In the genomic region with DNA sequence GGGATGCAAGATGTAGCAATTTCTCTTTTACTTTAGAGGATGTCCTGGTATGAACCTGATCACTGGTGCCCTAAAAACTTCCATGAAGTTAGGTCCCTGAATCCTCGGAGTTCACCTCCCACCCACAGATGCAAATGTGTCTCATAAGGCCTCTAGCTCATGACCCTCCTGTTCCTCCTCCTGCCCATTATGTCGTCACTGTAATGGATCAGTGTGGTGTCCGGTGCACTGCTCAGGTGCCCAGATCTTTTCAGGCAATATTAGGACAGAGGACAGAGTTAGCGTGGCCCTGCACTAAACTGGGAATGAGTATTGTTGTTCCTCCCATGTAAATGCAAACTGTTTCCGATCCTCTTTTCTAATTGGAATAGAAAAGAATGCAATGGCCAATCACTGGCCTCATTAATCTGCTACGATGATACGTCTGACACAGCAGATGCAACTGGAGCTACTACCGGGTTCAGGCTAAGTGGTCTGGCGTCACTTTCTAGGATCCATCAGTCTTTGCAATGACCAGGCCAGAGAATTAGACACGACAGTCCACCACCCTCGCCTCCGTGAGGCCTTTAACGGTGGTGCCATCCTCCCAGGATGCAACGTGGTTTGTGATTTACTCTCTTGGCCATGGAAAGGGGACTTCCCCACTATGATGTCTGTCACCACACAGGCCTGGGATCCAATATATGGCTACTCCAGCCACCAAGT, we compare ENCODE assay signal across 1 cellular context.
TF ChIP-seq lines count a peak whose summit lies in the region.

No MANE protein-coding gene starts in this region.

TF ChIP-seq in IMR-90, 13 proteins besides CTCF, POLR2A, EP300 and RAD21:
- no peak for TF ChIP-seq ELK1 (IDR thresholded peaks at IDR 0.05; ENCODE audit: borderline replicate concordance, low read depth, low read length)
- no peak for TF ChIP-seq CHD1 (IDR thresholded peaks at IDR 0.05; ENCODE audit: low read depth, low read length)
- no peak for TF ChIP-seq MAZ (IDR thresholded peaks at IDR 0.05; ENCODE audit: borderline replicate concordance, low read depth, low read length)
- no peak for TF ChIP-seq SMC3 (IDR thresholded peaks at IDR 0.05; ENCODE audit: low read depth, low read length)
- no peak for TF ChIP-seq CEBPB (IDR thresholded peaks at IDR 0.05; ENCODE audit: low read depth, low read length)
- TF ChIP-seq BHLHE40 (IDR thresholded peaks at IDR 0.05; ENCODE audit: low read depth, low read length): no peak
- TF ChIP-seq RFX5 (IDR thresholded peaks at IDR 0.05; ENCODE audit: low read depth, low read length): no peak
- TF ChIP-seq FOS (IDR thresholded peaks at IDR 0.05; ENCODE audit: low read depth, low read length): no peak
- no peak for TF ChIP-seq MXI1 (IDR thresholded peaks at IDR 0.05; ENCODE audit: borderline replicate concordance, low read depth, low read length)
- no peak for TF ChIP-seq USF2 (IDR thresholded peaks at IDR 0.05; ENCODE audit: low read depth, low read length)
- no peak for TF ChIP-seq MAFK (IDR thresholded peaks at IDR 0.05; ENCODE audit: low read depth, low read length)
